In genomic region chr12:122203301-122203967, GRCh38 we compare ENCODE assay signal across 8 cellular contexts. TPM values are rescaled to one million over a fixed set of nuclear protein-coding genes. Genes with fewer than 3 reads are reported as not detected.
DNase-seq lines count a peak whose midpoint lies in the region; ATAC-seq and TF ChIP-seq lines count a peak whose summit lies in the region.

B3GNT4 (plus strand) TSS chr12:122203709; CDS start chr12:122204619, 910 bp downstream.

- DNase-seq in EH (ENCODE audit: low read depth) (peak; percentile 61), LoVo (ENCODE audit: low spot score) (peak; percentile 84), breast epithelium (ENCODE audit: low spot score in 2 of 2) (peak in 1 of 2 donors; percentile 59), kidney epithelial cell (ENCODE audit: low read depth) (no peak), GM19240 (ENCODE audit: insufficient read length, low spot score) (no peak)
- peak in 3 of 4 experiments; percentile 43 to 62 (median 47) for DNase-seq in stimulated activated CD4-positive, alpha-beta T cell treated with anti-CD3 and anti-CD28 coated beads, Interleukin-1b, Interleukin-23, amount 100 ng/mL, for 24 hours (ENCODE audit: low read depth in 4 of 4, low spot score in 1 of 4)

- no peak for TF ChIP-seq POLR2A in breast epithelium (IDR thresholded peaks at IDR 0.05)

- TF ChIP-seq CTCF in VCaP (conservative IDR thresholded peaks at IDR 0.05) (no peak), breast epithelium (IDR thresholded peaks at IDR 0.05) (no peak), kidney epithelial cell (IDR thresholded peaks at IDR 0.05; ENCODE audit: insufficient read depth, low read length, poor library complexity, severe bottlenecking) (no peak)

- H3K4me1 ChIP-seq in breast epithelium = peaks cover 6 to 12% of the 10 kb centered on the region in 2 donors

- H3K4me3 ChIP-seq in breast epithelium (peak within 1 kb of the TSS; percentile 43 to 87 (median 59)), kidney epithelial cell (ENCODE audit: low read depth, low read length) (peak within 1 kb of the TSS; percentile 21)

- H3K36me3 ChIP-seq in breast epithelium = peaks cover 7% of the 10 kb centered on the region
- H3K36me3 ChIP-seq in kidney epithelial cell (ENCODE audit: control insufficient read depth, insufficient read depth, low read length) = no peaks in the 10 kb centered on the region

- no peaks in the 10 kb centered on the region for H3K9me3 ChIP-seq in breast epithelium

- intact Hi-C loops in breast epithelium (cut with DNase I; ENCODE audit: low total_unique reads) = no loop called here

- peaks cover 0 to 3% of the 10 kb centered on the region in 2 donors for H3K27me3 ChIP-seq in breast epithelium
- H3K27me3 ChIP-seq in kidney epithelial cell (ENCODE audit: control insufficient read depth, insufficient read depth, low read length) = peaks cover 27% of the 10 kb centered on the region

- ATAC-seq in GM19351 (IDR thresholded peaks at IDR 0.05; ENCODE audit: unreplicated experiment) = no peak

- H3K27ac ChIP-seq in VCaP (peak within 1 kb of the TSS; percentile 67), breast epithelium (no peak within 1 kb of the TSS)

RNA-seq across cellular contexts. Expression of gene B3GNT4, which starts in this region (rescaled TPM):
- 1 to 10 TPM in 1 of 3 donors, not detected in 2; 1.6 TPM for total RNA-seq in breast epithelium
- 0.14 and 0.75 TPM in 2 replicates for total RNA-seq in kidney epithelial cell

Comparison
In these comparisons a context has a peak if more than half of its experiments do, and no peak if none do; other contexts are left out.
1. DNase-seq: peak in EH (single experiment), LoVo (single experiment) and stimulated activated CD4-positive, alpha-beta T cell treated with anti-CD3 and anti-CD28 coated beads, Interleukin-1b, Interleukin-23, amount 100 ng/mL, for 24 hours (3 of 4); none in kidney epithelial cell (single experiment) and GM19240 (single experiment).